Comparison of ENCODE assay signal across 14 cellular contexts in genomic region chr2:111711270-111711669, GRCh38.
"Had no signal": no experiment of that assay in that cellular context is flagged by ENCODE, and none has a peak within 500 bp of the region (broad histone marks: within the 10 kb centered on the region; RNA-seq: fewer than 3 reads in every experiment).

No MANE protein-coding gene starts in this region.

- H3K27ac Mint-ChIP-seq: dendritic cell treated with granulocyte-macrophage colony-stimulating factor and Interleukin-4, amounts not matched to agents 40 ng/mL and 50 ng/mL, for 4 days; type B pancreatic cell had no signal

- FAIRE-seq: colon, small intestine had no signal

- H3K36me3 ChIP-seq: neutrophil had no signal

- H3K4me3 Mint-ChIP-seq: dendritic cell treated with granulocyte-macrophage colony-stimulating factor and Interleukin-4, amounts not matched to agents 40 ng/mL and 50 ng/mL, for 4 days; naive thymus-derived CD8-positive, alpha-beta T cell; type B pancreatic cell had no signal

- H3K27me3 ChIP-seq: hepatocyte, neutrophil had no signal

- ATAC-seq: mucosa of descending colon; naive thymus-derived CD8-positive, alpha-beta T cell had no signal

- H3K4me3 ChIP-seq: hepatocyte, mucosa of descending colon had no signal

- H3K79me2 ChIP-seq: hepatocyte had no signal

- H3K4me2 ChIP-seq: hepatocyte had no signal

- H3K27ac ChIP-seq: hepatocyte, neutrophil had no signal

- DNase-seq: foreskin melanocyte; head of caudate nucleus; kidney glomerular epithelial cell; mammary epithelial cell; mucosa of descending colon; naive thymus-derived CD8-positive, alpha-beta T cell; small intestine; stimulated activated CD4-positive, alpha-beta T cell treated with anti-CD3 and anti-CD28 coated beads, Interleukin-12 subunit alpha, Interleukin-12 subunit beta, amount 100 ng/mL, for 4 hours; stimulated activated naive CD4-positive, alpha-beta T cell treated with Interleukin-2 at 50 U/mL for 16 hours had no signal

- H3K9me3 ChIP-seq: mucosa of descending colon, neutrophil had no signal

- H3K36me3 Mint-ChIP-seq: type B pancreatic cell had no signal

- H3K27me3 Mint-ChIP-seq: naive thymus-derived CD8-positive, alpha-beta T cell; type B pancreatic cell had no signal

- H3K4me1 Mint-ChIP-seq: naive thymus-derived CD8-positive, alpha-beta T cell had no signal

- H2AFZ ChIP-seq: hepatocyte had no signal
